Comparison of ENCODE assay signal across 9 cellular contexts in the genomic region with DNA sequence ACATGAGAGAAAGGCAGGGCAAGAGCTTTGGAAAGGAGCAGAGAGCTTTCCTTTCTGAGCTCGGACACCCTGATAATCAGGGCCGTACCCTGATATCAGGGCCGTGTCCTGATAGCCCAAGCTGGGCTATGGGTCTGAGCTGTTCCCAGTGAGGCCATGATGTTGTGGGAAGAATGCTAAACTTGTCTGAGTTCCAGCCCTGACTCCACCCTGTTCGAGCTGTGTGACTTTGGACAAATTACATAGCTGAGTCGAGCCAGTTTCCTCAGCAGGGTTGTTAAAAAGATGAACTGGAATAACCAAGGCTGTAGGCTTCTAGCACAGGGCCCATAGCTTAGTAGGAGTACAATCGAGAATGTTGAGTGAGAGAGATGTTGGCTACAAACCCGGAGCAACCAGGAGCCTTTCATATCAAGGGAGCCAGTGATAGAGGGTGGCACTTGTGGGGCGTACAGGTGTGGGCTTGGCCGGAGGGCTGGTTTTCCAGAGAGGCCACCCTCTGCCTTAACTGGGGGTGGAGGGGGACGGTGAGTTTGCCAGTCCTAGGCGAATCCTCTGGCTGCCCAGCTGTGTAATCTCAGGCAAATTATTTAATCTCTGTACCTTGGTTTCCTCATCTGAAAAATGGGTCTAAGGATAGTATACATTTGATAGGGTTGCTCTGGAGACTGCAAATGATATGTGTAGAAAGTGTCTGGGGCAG. TPM values are rescaled to one million over a fixed set of nuclear protein-coding genes. Genes with fewer than 3 reads are reported as not detected.
DNase-seq lines count a peak whose midpoint lies in the region; ATAC-seq and TF ChIP-seq lines count a peak whose summit lies in the region.
"Had no signal": no experiment of that assay in that cellular context is flagged by ENCODE, and none has a peak within 500 bp of the region (broad histone marks: within the 10 kb centered on the region; RNA-seq: fewer than 3 reads in every experiment).

No MANE protein-coding gene starts in this region.

- H3K4me1 ChIP-seq in mucosa of rectum (ENCODE audit: control insufficient read depth in 2 of 2, insufficient read depth in 2 of 2, low read length in 2 of 2) = peaks cover 50 to 64% of the 10 kb centered on the region in 2 donors
- H3K4me1 ChIP-seq in testis = peaks cover 5% of the 10 kb centered on the region

- TF ChIP-seq POLR2A in testis (IDR thresholded peaks at IDR 0.05) = no peak

- H3K9me3 Mint-ChIP-seq in natural killer cell = no peaks in the 10 kb centered on the region
- no peaks in the 10 kb centered on the region for H3K9me3 Mint-ChIP-seq in natural killer cell treated with Interleukin-12 subunit alpha and Interleukin-12 subunit beta and Interleukin-15 and Interleukin-18, amount 100 ng/mL, for 72 hours
- no peaks in the 10 kb centered on the region for H3K9me3 Mint-ChIP-seq in central memory CD8-positive, alpha-beta T cell

- intact Hi-C loops in natural killer cell (cut with micrococcal nuclease) (loop anchor here (2.0 to 5.0 kb wide), 3 partner anchors 15 to 481 kb away; no protein-coding TSS in a partner anchor), testis (cut with DNase I; ENCODE audit: low total_unique reads) (no loop called here)

- no peaks in the 10 kb centered on the region for H3K36me3 Mint-ChIP-seq in natural killer cell
- H3K36me3 Mint-ChIP-seq in natural killer cell treated with Interleukin-12 subunit alpha and Interleukin-12 subunit beta and Interleukin-15 and Interleukin-18, amount 100 ng/mL, for 72 hours = no peaks in the 10 kb centered on the region
- peaks cover 36% of the 10 kb centered on the region for H3K36me3 Mint-ChIP-seq in central memory CD8-positive, alpha-beta T cell (ENCODE audit: insufficient read depth)

- H3K27ac ChIP-seq in mucosa of rectum (ENCODE audit: low read depth in 2 of 2, low read length in 2 of 2) = peak overlapping the region; percentile 95
- peak overlapping the region in 1 of 2 donors; percentile 83 for H3K27ac ChIP-seq in testis

- no peak for ATAC-seq in natural killer cell
- no peak for ATAC-seq in natural killer cell treated with Interleukin-12 subunit alpha and Interleukin-12 subunit beta and Interleukin-15 and Interleukin-18, amount 100 ng/mL, for 72 hours
- no peak for ATAC-seq in central memory CD8-positive, alpha-beta T cell (replicated peaks; ENCODE audit: extremely low read depth, poor library complexity, severe bottlenecking)

- H3K9ac ChIP-seq in mucosa of rectum (ENCODE audit: low read depth in 1 of 2, low read length in 2 of 2) = peak overlapping the region; percentile 34 to 67

- no peak for DNase-seq in natural killer cell
- no peak for DNase-seq in natural killer cell treated with Interleukin-12 subunit alpha and Interleukin-12 subunit beta and Interleukin-15 and Interleukin-18, amount 100 ng/mL, for 72 hours (ENCODE audit: low spot score)
- no peak for DNase-seq in central memory CD8-positive, alpha-beta T cell (ENCODE audit: low spot score in 2 of 2)
- DNase-seq in GM19238 (ENCODE audit: insufficient read length, low spot score) = no peak
- DNase-seq in stimulated activated CD4-positive, alpha-beta T cell treated with anti-CD3 and anti-CD28 coated beads, Interleukin-4, amount 100 ng/mL, for 24 hours = no peak
- DNase-seq in GOT3 (lab: John Stamatoyannopoulos, UW) = no peak
- no peak for DNase-seq in testis

- H3K9me3 ChIP-seq in mucosa of rectum (ENCODE audit: control insufficient read depth in 2 of 2, low read length in 2 of 2) (no peaks in the 10 kb centered on the region), testis (no peaks in the 10 kb centered on the region)

- peaks cover 63 to 78% of the 10 kb centered on the region in 2 donors for H3K4me1 Mint-ChIP-seq in natural killer cell
- H3K4me1 Mint-ChIP-seq in natural killer cell treated with Interleukin-12 subunit alpha and Interleukin-12 subunit beta and Interleukin-15 and Interleukin-18, amount 100 ng/mL, for 72 hours (ENCODE audit: low read depth in 2 of 2) = peaks cover 36 to 71% of the 10 kb centered on the region in 2 donors
- peaks cover 52% of the 10 kb centered on the region for H3K4me1 Mint-ChIP-seq in central memory CD8-positive, alpha-beta T cell

- H3K27me3 ChIP-seq in mucosa of rectum (ENCODE audit: control insufficient read depth in 2 of 2, insufficient read depth in 2 of 2, low read length in 2 of 2) = peaks cover 0 to 6% of the 10 kb centered on the region in 2 donors
- no peaks in the 10 kb centered on the region for H3K27me3 ChIP-seq in testis

- H3K27ac Mint-ChIP-seq in natural killer cell = peak overlapping the region; percentile 91 to 93
- peak overlapping the region in 1 of 2 donors; percentile 54 for H3K27ac Mint-ChIP-seq in natural killer cell treated with Interleukin-12 subunit alpha and Interleukin-12 subunit beta and Interleukin-15 and Interleukin-18, amount 100 ng/mL, for 72 hours
- peak overlapping the region; percentile 98 for H3K27ac Mint-ChIP-seq in central memory CD8-positive, alpha-beta T cell (ENCODE audit: low read depth)

- TF ChIP-seq CTCF in natural killer cell (IDR thresholded peaks at IDR 0.05) (no peak), testis (IDR thresholded peaks at IDR 0.05) (no peak)

- no peak overlapping the region for H3K4me3 Mint-ChIP-seq in natural killer cell
- no peak overlapping the region for H3K4me3 Mint-ChIP-seq in natural killer cell treated with Interleukin-12 subunit alpha and Interleukin-12 subunit beta and Interleukin-15 and Interleukin-18, amount 100 ng/mL, for 72 hours
- H3K4me3 Mint-ChIP-seq in central memory CD8-positive, alpha-beta T cell = peak overlapping the region; percentile 80

- H3K27me3 Mint-ChIP-seq in natural killer cell (ENCODE audit: low read depth in 2 of 2) = no peaks in the 10 kb centered on the region
- H3K27me3 Mint-ChIP-seq in natural killer cell treated with Interleukin-12 subunit alpha and Interleukin-12 subunit beta and Interleukin-15 and Interleukin-18, amount 100 ng/mL, for 72 hours = no peaks in the 10 kb centered on the region
- no peaks in the 10 kb centered on the region for H3K27me3 Mint-ChIP-seq in central memory CD8-positive, alpha-beta T cell

- no peaks in the 10 kb centered on the region for H3K36me3 ChIP-seq in mucosa of rectum (ENCODE audit: control insufficient read depth in 2 of 2, insufficient read depth in 2 of 2, low read length in 2 of 2)
- H3K36me3 ChIP-seq in testis (ENCODE audit: low read depth, missing control alignments) = no peaks in the 10 kb centered on the region

- WGBS in testis, 2 donors = 49 to 52% methylated on average over 9 to 11 of the region's 11 CpGs

- H3K4me3 ChIP-seq in mucosa of rectum (ENCODE audit: low read length in 2 of 2) (no peak overlapping the region), testis (no peak overlapping the region)
- H3K4me3 ChIP-seq: smooth muscle cell had no signal

RNA-seq across cellular contexts. Expression of gene CXCR3, which starts 3.5 kb away (rescaled TPM):
- total RNA-seq in natural killer cell = 10 to 100 TPM in 2 of 3 donors, 1 to 10 TPM in 1; 8.7 to 15.9 (median 13.7) TPM
- 10 to 100 TPM in 1 of 2 donors, 1 to 10 TPM in 1; 2.7 to 14.8 TPM for total RNA-seq in natural killer cell treated with Interleukin-12 subunit alpha and Interleukin-12 subunit beta and Interleukin-15 and Interleukin-18, amount 100 ng/mL, for 72 hours
- total RNA-seq in testis = under 1 TPM; 0.24 to 0.43 TPM
- polyA plus RNA-seq in testis (ENCODE audit: insufficient read depth, low read depth, low replicate concordance) = 1.3 TPM
- total RNA-seq: smooth muscle cell had no signal

RNA-seq across cellular contexts. Expression of gene GCNA, which starts 43.6 kb away (rescaled TPM):
- total RNA-seq in natural killer cell = 1 to 10 TPM; 3.6 to 4.5 (median 3.7) TPM
- total RNA-seq in natural killer cell treated with Interleukin-12 subunit alpha and Interleukin-12 subunit beta and Interleukin-15 and Interleukin-18, amount 100 ng/mL, for 72 hours = 1 to 10 TPM; 5.5 to 6.1 TPM
- 10 to 100 TPM; 30.0 to 30.7 TPM for total RNA-seq in testis
- 18.4 TPM for polyA plus RNA-seq in testis (ENCODE audit: insufficient read depth, low read depth, low replicate concordance)

Comparison
In these comparisons a context has a peak if more than half of its experiments do, and no peak if none do; other contexts are left out.
1. RNA of gene GCNA, which starts 43.6 kb away (total RNA-seq): 30.0 to 30.7 TPM in testis; 5.5 to 6.1 TPM in natural killer cell treated with Interleukin-12 subunit alpha and Interleukin-12 subunit beta and Interleukin-15 and Interleukin-18, amount 100 ng/mL, for 72 hours and 3.6 to 4.5 TPM in natural killer cell; every median in the first group is over 4 times any median in the second.